Comparison of ENCODE assay signal across 18 cellular contexts in genomic region chr1:55200667-55201066, GRCh38. TPM values are rescaled to one million over a fixed set of nuclear protein-coding genes. Genes with fewer than 3 reads are reported as not detected.
DNase-seq lines count a peak whose midpoint lies in the region; ATAC-seq and TF ChIP-seq lines count a peak whose summit lies in the region.
"Had no signal": no experiment of that assay in that cellular context is flagged by ENCODE, and none has a peak within 500 bp of the region (broad histone marks: within the 10 kb centered on the region; RNA-seq: fewer than 3 reads in every experiment).

No MANE protein-coding gene starts in this region.

- H3K36me3 ChIP-seq in gastrocnemius medialis (no peaks in the 10 kb centered on the region), heart left ventricle (no peaks in the 10 kb centered on the region)

- H3K4me3 Mint-ChIP-seq in activated T-cell treated with anti-CD3 and anti-CD28 coated beads, Interleukin-2, amount 50 U/mL, for 72 hours, result peak overlapping the region in 1 of 2 donors; percentile 46
- H3K4me3 Mint-ChIP-seq in T-helper 17 cell (no peak overlapping the region), chondrocyte (ENCODE audit: unreplicated experiment) (no peak overlapping the region)
- H3K4me3 Mint-ChIP-seq: HFFc6 had no signal

- H3K9me3 ChIP-seq in T-helper 17 cell (ENCODE audit: control insufficient read depth, low read length, poor library complexity, severe bottlenecking), result no peaks in the 10 kb centered on the region
- no peaks in the 10 kb centered on the region for H3K9me3 ChIP-seq in gastrocnemius medialis
- no peaks in the 10 kb centered on the region for H3K9me3 ChIP-seq in heart left ventricle
- H3K9me3 ChIP-seq: A549 had no signal

- H3K27me3 Mint-ChIP-seq in activated T-cell treated with anti-CD3 and anti-CD28 coated beads, Interleukin-2, amount 50 U/mL, for 72 hours (ENCODE audit: low read depth), result no peaks in the 10 kb centered on the region
- H3K27me3 Mint-ChIP-seq in T-helper 17 cell, result no peaks in the 10 kb centered on the region
- no peaks in the 10 kb centered on the region for H3K27me3 Mint-ChIP-seq in chondrocyte (ENCODE audit: low read depth)

- intact Hi-C loops in gastrocnemius medialis (cut with DNase I; ENCODE audit: low total_unique reads), result no loop called here
- intact Hi-C loops in heart left ventricle (cut with DNase I), result no loop called here

- TF ChIP-seq CTCF in chondrocyte (IDR thresholded peaks at IDR 0.05), result no peak
- no peak for TF ChIP-seq CTCF in gastrocnemius medialis (IDR thresholded peaks at IDR 0.05 in 4 of 5, conservative IDR thresholded peaks at IDR 0.05 in 1 of 5)
- no peak for TF ChIP-seq CTCF in heart left ventricle (IDR thresholded peaks at IDR 0.05)

- H3K27ac ChIP-seq in gastrocnemius medialis, result peak overlapping the region; percentile 58 to 99 (median 77)
- no peak overlapping the region for H3K27ac ChIP-seq in heart left ventricle
- H3K27ac ChIP-seq: A549; BLaER1 treated with 17β-estradiol and CSF1 and Interleukin-3, amounts not matched to agents 10 nM and 100 nM had no signal

- H3K27me3 ChIP-seq in gastrocnemius medialis, result no peaks in the 10 kb centered on the region
- no peaks in the 10 kb centered on the region for H3K27me3 ChIP-seq in heart left ventricle
- H3K27me3 ChIP-seq: BLaER1 treated with 17β-estradiol and CSF1 and Interleukin-3, amounts not matched to agents 10 nM and 100 nM had no signal

- H3K36me3 Mint-ChIP-seq in activated T-cell treated with anti-CD3 and anti-CD28 coated beads, Interleukin-2, amount 50 U/mL, for 72 hours (ENCODE audit: insufficient read depth in 2 of 2), result peaks cover 5 to 17% of the 10 kb centered on the region in 2 donors
- H3K36me3 Mint-ChIP-seq in T-helper 17 cell (ENCODE audit: low read depth), result peaks cover 4% of the 10 kb centered on the region
- H3K36me3 Mint-ChIP-seq in chondrocyte (ENCODE audit: low read depth), result peaks cover 2% of the 10 kb centered on the region

- H3K4me1 ChIP-seq in gastrocnemius medialis (peaks cover 54 to 71% of the 10 kb centered on the region in 2 donors), heart left ventricle (peaks cover 0 to 64% (median 49%) of the 10 kb centered on the region in 12 donors)

- no peak for DNase-seq in activated T-cell treated with anti-CD3 and anti-CD28 coated beads, Interleukin-2, amount 50 U/mL, for 72 hours
- DNase-seq in activated T-cell treated with anti-CD3 and anti-CD28 coated beads, Interleukin-2, amount 50 U/mL, for 48 hours, result no peak
- DNase-seq in T-helper 17 cell (no peak), chondrocyte (ENCODE audit: low spot score) (no peak), gastrocnemius medialis (no peak), NCI-H748 (lab: John Stamatoyannopoulos, UW; ENCODE audit: unreplicated experiment) (no peak), heart left ventricle (no peak), kidney tubule cell (ENCODE audit: low spot score) (no peak)
- DNase-seq: COR-L47, DMS153, HFFc6, MV-4-11, NCI-H1417, NCI-H187 treated with DMSO at 0.1 percent for 48 hours, NCI-H526 treated with DMSO at 0.1 percent for 48 hours had no signal

- in situ Hi-C loops in gastrocnemius medialis (cut with MboI; ENCODE audit: low sequenced_read_pairs in 4 of 4), result no loop called here

- peaks cover 85% of the 10 kb centered on the region for H3K4me1 Mint-ChIP-seq in activated T-cell treated with anti-CD3 and anti-CD28 coated beads, Interleukin-2, amount 50 U/mL, for 72 hours (ENCODE audit: low read depth)
- H3K4me1 Mint-ChIP-seq in T-helper 17 cell (peaks cover 57% of the 10 kb centered on the region), chondrocyte (ENCODE audit: low read depth) (peaks cover 58% of the 10 kb centered on the region)

- 79 to 88% (median 84%) methylated on average over 2 of the region's 2 CpGs for WGBS in heart left ventricle, 4 donors

- peaks cover 0 to 1% of the 10 kb centered on the region in 2 donors for H3K9me3 Mint-ChIP-seq in activated T-cell treated with anti-CD3 and anti-CD28 coated beads, Interleukin-2, amount 50 U/mL, for 72 hours
- no peaks in the 10 kb centered on the region for H3K9me3 Mint-ChIP-seq in chondrocyte (ENCODE audit: low read depth)
- H3K9me3 Mint-ChIP-seq: HFFc6 had no signal

- TF ChIP-seq POLR2A in gastrocnemius medialis (IDR thresholded peaks at IDR 0.05) (no peak), heart left ventricle (IDR thresholded peaks at IDR 0.05) (no peak)

- no peak overlapping the region for H3K4me3 ChIP-seq in gastrocnemius medialis
- no peak overlapping the region for H3K4me3 ChIP-seq in heart left ventricle
- H3K4me3 ChIP-seq: A549; BLaER1 treated with 17β-estradiol and CSF1 and Interleukin-3, amounts not matched to agents 10 nM and 100 nM; K562 had no signal

- H3K27ac Mint-ChIP-seq in activated T-cell treated with anti-CD3 and anti-CD28 coated beads, Interleukin-2, amount 50 U/mL, for 72 hours, result peak overlapping the region; percentile 2
- H3K27ac Mint-ChIP-seq in T-helper 17 cell (peak overlapping the region; percentile 60), chondrocyte (ENCODE audit: unreplicated experiment) (peak overlapping the region; percentile 38)
- H3K27ac Mint-ChIP-seq: HFFc6 had no signal

- ATAC-seq in activated T-cell treated with anti-CD3 and anti-CD28 coated beads, Interleukin-2, amount 50 U/mL, for 72 hours (replicated peaks in 1 of 2), result no peak
- ATAC-seq in T-helper 17 cell (no peak), gastrocnemius medialis (no peak), heart left ventricle (no peak)
- ATAC-seq: A549, K562 had no signal

RNA-seq across cellular contexts. Expression of gene USP24, which starts 14.5 kb away (rescaled TPM):
- 10 to 100 TPM; 46.1 to 46.2 TPM for total RNA-seq in activated T-cell treated with anti-CD3 and anti-CD28 coated beads, Interleukin-2, amount 50 U/mL, for 72 hours
- total RNA-seq in T-helper 17 cell, result 10 to 100 TPM; 69.5 to 82.9 TPM
- total RNA-seq in chondrocyte, result 22.7 to 28.9 TPM (median 25.8 TPM) in 3 replicates
- total RNA-seq in gastrocnemius medialis, result 100 to 1,000 TPM in 1 of 4 donors, 10 to 100 TPM in 3; 77.3 to 102 (median 90.8) TPM
- total RNA-seq in heart left ventricle, result 10 to 100 TPM; 26.3 to 53.7 (median 36.8) TPM
- 10 to 100 TPM; 13.9 to 15.4 TPM for polyA plus RNA-seq in heart left ventricle

Comparison
In these comparisons a context has a peak if more than half of its experiments do, and no peak if none do; other contexts are left out.
1. H3K27ac Mint-ChIP-seq: peak in every context shown above with its lines; median percentile 60 in T-helper 17 cell; 38 in chondrocyte; 2 in activated T-cell treated with anti-CD3 and anti-CD28 coated beads, Interleukin-2, amount 50 U/mL, for 72 hours.
2. H3K27ac ChIP-seq: peak in gastrocnemius medialis (4 of 4); none in heart left ventricle (0 of 12).